In the genomic region with DNA sequence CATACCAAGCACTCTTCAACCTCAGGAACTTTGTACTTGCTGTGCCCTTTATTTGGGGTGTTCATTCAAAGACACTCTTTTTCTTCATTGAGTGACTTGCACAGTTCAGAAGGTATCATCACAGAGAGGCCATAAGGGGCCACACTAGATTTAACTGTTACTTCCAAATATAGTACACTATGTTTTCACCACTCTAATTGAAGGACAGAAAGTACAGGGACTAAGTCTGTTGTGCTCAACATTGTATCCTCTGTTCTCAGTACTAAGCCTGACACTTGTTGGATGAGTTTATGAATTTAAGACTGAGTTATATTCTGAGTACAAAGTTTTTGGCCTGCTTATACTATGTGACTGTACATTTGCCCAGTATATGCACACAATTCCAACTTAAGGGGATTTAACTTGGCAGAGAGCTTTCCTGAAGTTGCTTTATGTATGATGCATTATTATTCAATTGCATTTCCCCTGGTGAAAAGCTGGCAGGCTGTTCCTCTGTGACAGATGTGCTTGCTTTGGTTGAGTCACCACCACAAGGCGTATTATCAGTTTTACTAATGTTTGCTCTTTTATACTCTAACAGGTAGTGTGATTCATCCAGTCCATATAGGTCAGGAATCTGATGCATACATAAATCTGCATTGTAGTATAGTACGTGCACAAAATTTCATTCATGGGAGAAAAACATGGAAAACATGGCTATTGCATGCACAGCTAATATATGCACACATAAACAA, we compare ENCODE assay signal across 20 cellular contexts.
DNase-seq lines count a peak whose midpoint lies in the region; ATAC-seq, FAIRE-seq and TF ChIP-seq lines count a peak whose summit lies in the region.
"Had no signal": no experiment of that assay in that cellular context is flagged by ENCODE, and none has a peak within 500 bp of the region (broad histone marks: within the 10 kb centered on the region; RNA-seq: fewer than 3 reads in every experiment).

No MANE protein-coding gene starts in this region.

- CTCF ChIA-PET in A549 (lab: Yijun Ruan, JAX): no interaction called here
- CTCF ChIA-PET in Panc1 (lab: Charles Lee): no interaction called here

- no peaks in the 10 kb centered on the region for H3K36me3 ChIP-seq in Panc1 (ENCODE audit: control insufficient read depth, insufficient read depth, low read length)
- H3K36me3 ChIP-seq: gastroesophageal sphincter, thoracic aorta had no signal

- BruUV-seq in Panc1 (replicated peaks; lab: Mats Ljungman, UMichigan): no TSS peak

- H3K27me3 ChIP-seq in Panc1 (ENCODE audit: control insufficient read depth, insufficient read depth, low read length): no peaks in the 10 kb centered on the region
- H3K27me3 ChIP-seq: gastroesophageal sphincter had no signal

- no peak for FAIRE-seq in A549 (lab: Jason Lieb, UNC)
- FAIRE-seq: endothelial cell of umbilical vein had no signal

- TF ChIP-seq CTCF in A549 (IDR thresholded peaks at IDR 0.05) (no peak), Panc1 (IDR thresholded peaks at IDR 0.05) (no peak), lower leg skin (IDR thresholded peaks at IDR 0.05) (no peak), GM13977 (IDR thresholded peaks at IDR 0.05; ENCODE audit: extremely low read depth, insufficient read depth, missing control alignments) (no peak)

- H3K27ac ChIP-seq in A549 (peak overlapping the region in 1 of 2 experiments; percentile 40; a peak in 2 of 6 replicates), Panc1 (ENCODE audit: low read length) (no peak overlapping the region)
- H3K27ac ChIP-seq: gastroesophageal sphincter, GM23248, SK-N-MC, thoracic aorta had no signal

- peak; percentile 6 to 29 for DNase-seq in A549 (ENCODE audit: low read depth in 1 of 2, low spot score in 1 of 2)
- DNase-seq in Panc1 (ENCODE audit: low read depth, low spot score): peak; percentile 55
- DNase-seq in lower leg skin (ENCODE audit: low spot score in 2 of 2): no peak
- DNase-seq in GM13977 (ENCODE audit: low spot score): no peak
- DNase-seq in nucleus accumbens (lab: John Stamatoyannopoulos, UW): no peak
- DNase-seq: activated effector memory CD4-positive, alpha-beta T cell treated with anti-CD3 and anti-CD28 coated beads, Interleukin-2, amount 50 U/mL, for 16 hours; amniotic stem cell; GM23248; KG1; natural killer cell; NCI-H1105 treated with DMSO at 0.1 percent for 48 hours; posterior cingulate gyrus had no signal

- no peak for TF ChIP-seq POLR2A in A549 (IDR thresholded peaks at IDR 0.05; ENCODE audit: low read length)
- TF ChIP-seq POLR2A in lower leg skin (IDR thresholded peaks at IDR 0.05): no peak

- H3K9me3 ChIP-seq in A549 (no peaks in the 10 kb centered on the region), Panc1 (ENCODE audit: control insufficient read depth, insufficient read depth, low read depth, low read length) (no peaks in the 10 kb centered on the region)
- H3K9me3 ChIP-seq: gastroesophageal sphincter, thoracic aorta had no signal

- intact Hi-C loops in Panc1 (cut with micrococcal nuclease; ENCODE audit: unreplicated experiment) (no loop called here), lower leg skin (cut with DNase I; ENCODE audit: low total_unique reads) (no loop called here)

- ATAC-seq in A549 (peak; percentile 80 to 93), GM18868 (IDR thresholded peaks at IDR 0.05; ENCODE audit: unreplicated experiment) (peak; percentile 58), Panc1 (no peak), esophagus mucosa (peak; percentile 32), HG03571 (IDR thresholded peaks at IDR 0.05; ENCODE audit: unreplicated experiment) (no peak)
- ATAC-seq: gastroesophageal sphincter, natural killer cell had no signal

- WGBS in A549 (ENCODE audit: missing lambda C conversion rate): 2% methylated on average over 2 of the region's 2 CpGs
- WGBS in lower leg skin, 2 donors: 70 to 81% methylated on average over 2 of the region's 2 CpGs

- TF ChIP-seq EP300 in A549 (IDR thresholded peaks at IDR 0.05): no peak

- in situ Hi-C loops in Panc1 (cut with HindIII; ENCODE audit: low pct_unique_long_range_greater_than_20kb, low sequenced_read_pairs) (no loop called here), GM13977 (cut with MboI; ENCODE audit: low pct_unique_long_range_greater_than_20kb, low sequenced_read_pairs, unreplicated experiment) (no loop called here)

- no peak for TF ChIP-seq RAD21 in A549 (conservative IDR thresholded peaks at IDR 0.05 in 1 of 2, IDR thresholded peaks at IDR 0.05 in 1 of 2)

- peak overlapping the region; percentile 43 for H3K4me2 ChIP-seq in A549
- H3K4me2 ChIP-seq: smooth muscle cell had no signal

- POLR2A ChIA-PET in A549 (lab: Yijun Ruan, JAX): no interaction called here
- POLR2A ChIA-PET in Panc1 (lab: Charles Lee): no interaction called here

- peaks cover 13% of the 10 kb centered on the region for H3K4me1 ChIP-seq in A549
- no peaks in the 10 kb centered on the region for H3K4me1 ChIP-seq in Panc1 (ENCODE audit: control insufficient read depth, insufficient read depth, low read length)
- H3K4me1 ChIP-seq: gastroesophageal sphincter had no signal

- H3K4me3 ChIP-seq in A549 (no peak overlapping the region), Panc1 (ENCODE audit: low read depth in 2 of 2, low read length in 2 of 2) (no peak overlapping the region), lower leg skin (ENCODE audit: low read depth, poor library complexity, severe bottlenecking) (no peak overlapping the region)
- H3K4me3 ChIP-seq: gastroesophageal sphincter, GM23248, SK-N-MC, smooth muscle cell, thoracic aorta had no signal

TF ChIP-seq in A549, 52 proteins besides CTCF, POLR2A, EP300 and RAD21:
- no peak for TF ChIP-seq HOXB5 (CRISPR knock-in tag; IDR thresholded peaks at IDR 0.05)
- TF ChIP-seq FOSL2 (IDR thresholded peaks at IDR 0.05): peak; percentile 68
- TF ChIP-seq FOSL2 (CRISPR knock-in tag; IDR thresholded peaks at IDR 0.05): peak; percentile 56
- peak; percentile 71 for TF ChIP-seq JUNB (IDR thresholded peaks at IDR 0.05)

Comparison
In these comparisons a context has a peak if more than half of its experiments do, and no peak if none do; other contexts are left out.
1. ATAC-seq: peak in A549 (2 of 2), GM18868 (single experiment) and esophagus mucosa (single experiment); none in Panc1 (single experiment) and HG03571 (single experiment).
2. DNase-seq: peak in A549 (2 of 2) and Panc1 (single experiment); none in lower leg skin (0 of 2), GM13977 (single experiment) and nucleus accumbens (0 of 56).